15 cellular contexts compared by ENCODE assay signal in the genomic region with DNA sequence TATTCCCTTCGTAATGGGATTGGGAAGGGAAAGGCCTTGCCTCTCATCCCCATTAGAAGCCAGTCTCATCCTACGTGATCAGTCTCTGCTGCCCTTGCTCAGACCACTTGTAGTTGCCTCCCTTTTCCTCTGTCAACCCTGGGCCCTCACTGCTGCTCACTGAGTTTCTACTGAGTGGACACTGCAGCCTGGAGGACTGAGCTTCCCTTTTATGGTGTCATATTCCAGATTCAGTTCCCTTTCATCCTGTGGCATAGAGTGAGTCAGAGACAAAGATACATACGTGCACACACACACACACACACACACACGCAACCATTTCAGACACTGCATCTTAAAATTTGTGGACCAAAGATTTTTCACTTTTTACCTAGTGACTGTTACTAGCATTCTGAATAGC. TPM values are rescaled to one million over a fixed set of nuclear protein-coding genes. Genes with fewer than 3 reads are reported as not detected.
DNase-seq lines count a peak whose midpoint lies in the region; ATAC-seq, FAIRE-seq and TF ChIP-seq lines count a peak whose summit lies in the region.
"Had no signal": no experiment of that assay in that cellular context is flagged by ENCODE, and none has a peak within 500 bp of the region (broad histone marks: within the 10 kb centered on the region; RNA-seq: fewer than 3 reads in every experiment).

No MANE protein-coding gene starts in this region.

- POLR2A ChIA-PET in AG04450 (lab: Yijun Ruan, JAX), result no interaction called here

- H3K79me2 ChIP-seq in astrocyte (ENCODE audit: insufficient read depth, low read length), result peaks cover 7% of the 10 kb centered on the region

- CTCF ChIA-PET in AG04450 (lab: Charles Lee), result interaction anchor here (1.0 to 3.6 kb wide), 2 partner anchors 9 to 11 kb away, joined by 3 to 24 read pairs; no protein-coding TSS in a partner anchor

- no peaks in the 10 kb centered on the region for H3K4me1 ChIP-seq in astrocyte (ENCODE audit: insufficient read depth, low read length)

- H3K9ac ChIP-seq in astrocyte (ENCODE audit: low read length), result no peak overlapping the region
- H3K9ac ChIP-seq: BLaER1 treated with 17β-estradiol and CSF1 and Interleukin-3, amounts not matched to agents 10 nM and 100 nM had no signal

- peak; percentile 46 for ATAC-seq in left colon
- no peak for ATAC-seq in GM21825 (IDR thresholded peaks at IDR 0.05; ENCODE audit: unreplicated experiment)
- ATAC-seq in GM19324 (IDR thresholded peaks at IDR 0.05; ENCODE audit: low FRiP score, unreplicated experiment), result no peak

- DNase-seq in AG04450 (ENCODE audit: low read depth, low spot score) (peak; percentile 45), HCEC 1CT (peak; percentile 57), astrocyte (ENCODE audit: low read depth) (peak; percentile 53), left colon (no peak), NCI-H2081 treated with DMSO at 0.1 percent for 48 hours (lab: John Stamatoyannopoulos, UW) (no peak), 8988T (no peak)
- DNase-seq: activated CD4-positive, alpha-beta T cell treated with anti-CD3 and anti-CD28 coated beads, Interleukin-2, amount 10 ng/mL, durations not matched to agents 7 days and 5 days; activated naive CD8-positive, alpha-beta T cell treated with anti-CD3 and anti-CD28 coated beads, Interleukin-2, amount 10 ng/mL, durations not matched to agents 7 days and 5 days; NCI-H510A treated with DMSO at 0.1 percent for 48 hours; occipital lobe; stimulated activated CD4-positive, alpha-beta T cell treated with anti-CD3 and anti-CD28 coated beads, Interleukin-4, amount 100 ng/mL, for 1 hour had no signal

- TF ChIP-seq CTCF in AG04450 (IDR thresholded peaks at IDR 0.05; ENCODE audit: low read depth, low read length) (no peak), astrocyte (IDR thresholded peaks at IDR 0.05; ENCODE audit: insufficient read depth, low read depth, low read length) (no peak)

- H3K27me3 Mint-ChIP-seq in astrocyte (ENCODE audit: low read depth, unreplicated experiment), result no peaks in the 10 kb centered on the region
- H3K27me3 Mint-ChIP-seq: activated CD4-positive, alpha-beta T cell treated with anti-CD3 and anti-CD28 coated beads, Interleukin-2, amount 10 ng/mL, durations not matched to agents 7 days and 5 days; activated naive CD8-positive, alpha-beta T cell treated with anti-CD3 and anti-CD28 coated beads, Interleukin-2, amount 10 ng/mL, durations not matched to agents 7 days and 5 days had no signal

- peaks cover 15% of the 10 kb centered on the region for H3K36me3 Mint-ChIP-seq in astrocyte (ENCODE audit: low read depth, unreplicated experiment)

- peaks cover 27% of the 10 kb centered on the region for H3K4me1 Mint-ChIP-seq in astrocyte (ENCODE audit: low read depth, unreplicated experiment)

- H3K27me3 ChIP-seq in AG04450 (ENCODE audit: control insufficient read depth, insufficient read depth, low read length) (no peaks in the 10 kb centered on the region), astrocyte (ENCODE audit: insufficient read depth, low read length) (no peaks in the 10 kb centered on the region)
- H3K27me3 ChIP-seq: BLaER1 treated with 17β-estradiol and CSF1 and Interleukin-3, amounts not matched to agents 10 nM and 100 nM; suprapubic skin had no signal

- peak overlapping the region; percentile 70 for H3K27ac Mint-ChIP-seq in astrocyte (ENCODE audit: unreplicated experiment)
- H3K27ac Mint-ChIP-seq: activated CD4-positive, alpha-beta T cell treated with anti-CD3 and anti-CD28 coated beads, Interleukin-2, amount 10 ng/mL, durations not matched to agents 7 days and 5 days; activated naive CD8-positive, alpha-beta T cell treated with anti-CD3 and anti-CD28 coated beads, Interleukin-2, amount 10 ng/mL, durations not matched to agents 7 days and 5 days had no signal

- no peak overlapping the region for H2AFZ ChIP-seq in astrocyte (ENCODE audit: low read depth, low read length)

- H3K36me3 ChIP-seq in astrocyte (ENCODE audit: insufficient read depth, low read length), result peaks cover 39% of the 10 kb centered on the region

- H3K4me3 ChIP-seq in AG04450 (ENCODE audit: low read depth, low read length) (no peak overlapping the region), astrocyte (ENCODE audit: insufficient read depth, low read depth, low read length) (no peak overlapping the region)
- H3K4me3 ChIP-seq: BLaER1 treated with 17β-estradiol and CSF1 and Interleukin-3, amounts not matched to agents 10 nM and 100 nM; suprapubic skin had no signal

- intact Hi-C loops in left colon (cut with DNase I, micrococcal nuclease), result no loop called here

- H3K4me3 Mint-ChIP-seq in astrocyte (ENCODE audit: unreplicated experiment), result peak overlapping the region; percentile 7
- H3K4me3 Mint-ChIP-seq: activated CD4-positive, alpha-beta T cell treated with anti-CD3 and anti-CD28 coated beads, Interleukin-2, amount 10 ng/mL, durations not matched to agents 7 days and 5 days; activated naive CD8-positive, alpha-beta T cell treated with anti-CD3 and anti-CD28 coated beads, Interleukin-2, amount 10 ng/mL, durations not matched to agents 7 days and 5 days had no signal

- H3K4me2 ChIP-seq in astrocyte (ENCODE audit: low read length), result no peak overlapping the region

- no peaks in the 10 kb centered on the region for H3K9me3 Mint-ChIP-seq in astrocyte (ENCODE audit: unreplicated experiment)
- H3K9me3 Mint-ChIP-seq: activated CD4-positive, alpha-beta T cell treated with anti-CD3 and anti-CD28 coated beads, Interleukin-2, amount 10 ng/mL, durations not matched to agents 7 days and 5 days; activated naive CD8-positive, alpha-beta T cell treated with anti-CD3 and anti-CD28 coated beads, Interleukin-2, amount 10 ng/mL, durations not matched to agents 7 days and 5 days had no signal

- H3K27ac ChIP-seq in AG04450 (ENCODE audit: low read depth, low read length) (no peak overlapping the region), astrocyte (ENCODE audit: low read depth, low read length) (no peak overlapping the region)
- H3K27ac ChIP-seq: BLaER1 treated with 17β-estradiol and CSF1 and Interleukin-3, amounts not matched to agents 10 nM and 100 nM; suprapubic skin had no signal

- peaks cover 36% of the 10 kb centered on the region for H4K20me1 ChIP-seq in astrocyte (ENCODE audit: insufficient read depth, low read length)

- no peaks in the 10 kb centered on the region for H3K9me3 ChIP-seq in AG04450 (ENCODE audit: control insufficient read depth, insufficient read depth, low read length)
- H3K9me3 ChIP-seq in astrocyte (ENCODE audit: insufficient read depth, low read depth, low read length), result no peaks in the 10 kb centered on the region
- H3K9me3 ChIP-seq: BLaER1 treated with 17β-estradiol and CSF1 and Interleukin-3, amounts not matched to agents 10 nM and 100 nM; suprapubic skin had no signal

- FAIRE-seq in astrocyte (lab: Jason Lieb, UNC), result no peak

RNA-seq across cellular contexts. Expression of gene COG3, which starts 56.6 kb away (rescaled TPM):
- 28.2 and 36.3 TPM in 2 replicates for polyA plus RNA-seq in AG04450 (2011; rRNA removed)
- polyA minus RNA-seq in AG04450 (2011; rRNA and poly(A)+ RNA removed), result 22.6 and 35.8 TPM in 2 replicates
- total RNA-seq in astrocyte (23.9 and 24.9 TPM in 2 replicates), left colon (10 to 100 TPM; 47.7 to 53.7 TPM)

Comparison
In these comparisons a context has a peak if more than half of its experiments do, and no peak if none do; other contexts are left out.
1. DNase-seq: peak in AG04450 (single experiment), HCEC 1CT (single experiment) and astrocyte (single experiment); none in left colon (0 of 2), NCI-H2081 treated with DMSO at 0.1 percent for 48 hours (single experiment) and 8988T (single experiment).